In the genomic region with DNA sequence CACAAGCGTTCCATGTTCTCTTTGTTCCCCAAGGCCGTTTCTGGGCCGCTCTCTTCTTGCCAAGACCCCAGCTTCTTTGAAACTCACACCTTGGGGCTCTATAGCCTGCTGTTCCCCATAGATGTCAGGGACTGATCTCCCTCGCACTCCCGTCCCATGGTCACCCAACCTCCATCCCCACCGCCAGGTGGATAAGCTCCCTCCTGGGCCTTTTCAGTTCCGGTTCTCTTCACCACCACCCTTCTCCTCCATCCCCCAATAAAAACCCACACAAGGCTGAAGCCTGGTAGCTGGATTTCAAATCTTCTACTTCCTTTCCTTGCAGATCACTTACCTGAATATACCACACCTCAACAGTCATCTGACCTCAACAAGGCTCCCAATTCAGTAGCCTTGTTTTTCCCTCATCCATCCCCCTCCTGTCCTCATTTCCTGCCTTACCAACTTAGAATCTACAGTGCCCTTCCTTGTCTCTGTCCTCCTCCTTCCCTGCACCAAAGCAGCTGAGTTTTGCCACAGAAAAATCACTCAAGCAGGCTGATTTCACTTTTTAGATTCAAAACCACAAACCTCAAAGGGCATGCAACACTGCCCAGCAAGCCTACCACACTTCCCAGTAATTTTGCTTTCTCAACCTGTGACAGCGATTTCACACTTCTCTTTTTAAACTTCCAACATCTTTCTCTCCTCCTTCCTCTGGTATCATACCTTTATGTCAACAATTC, we compare ENCODE assay signal across 1 cellular context.
TF ChIP-seq lines count a peak whose summit lies in the region.

No MANE protein-coding gene starts in this region.

TF ChIP-seq in WTC11, 78 proteins besides CTCF, POLR2A, EP300 and RAD21:
- TF ChIP-seq, protein P1, sequence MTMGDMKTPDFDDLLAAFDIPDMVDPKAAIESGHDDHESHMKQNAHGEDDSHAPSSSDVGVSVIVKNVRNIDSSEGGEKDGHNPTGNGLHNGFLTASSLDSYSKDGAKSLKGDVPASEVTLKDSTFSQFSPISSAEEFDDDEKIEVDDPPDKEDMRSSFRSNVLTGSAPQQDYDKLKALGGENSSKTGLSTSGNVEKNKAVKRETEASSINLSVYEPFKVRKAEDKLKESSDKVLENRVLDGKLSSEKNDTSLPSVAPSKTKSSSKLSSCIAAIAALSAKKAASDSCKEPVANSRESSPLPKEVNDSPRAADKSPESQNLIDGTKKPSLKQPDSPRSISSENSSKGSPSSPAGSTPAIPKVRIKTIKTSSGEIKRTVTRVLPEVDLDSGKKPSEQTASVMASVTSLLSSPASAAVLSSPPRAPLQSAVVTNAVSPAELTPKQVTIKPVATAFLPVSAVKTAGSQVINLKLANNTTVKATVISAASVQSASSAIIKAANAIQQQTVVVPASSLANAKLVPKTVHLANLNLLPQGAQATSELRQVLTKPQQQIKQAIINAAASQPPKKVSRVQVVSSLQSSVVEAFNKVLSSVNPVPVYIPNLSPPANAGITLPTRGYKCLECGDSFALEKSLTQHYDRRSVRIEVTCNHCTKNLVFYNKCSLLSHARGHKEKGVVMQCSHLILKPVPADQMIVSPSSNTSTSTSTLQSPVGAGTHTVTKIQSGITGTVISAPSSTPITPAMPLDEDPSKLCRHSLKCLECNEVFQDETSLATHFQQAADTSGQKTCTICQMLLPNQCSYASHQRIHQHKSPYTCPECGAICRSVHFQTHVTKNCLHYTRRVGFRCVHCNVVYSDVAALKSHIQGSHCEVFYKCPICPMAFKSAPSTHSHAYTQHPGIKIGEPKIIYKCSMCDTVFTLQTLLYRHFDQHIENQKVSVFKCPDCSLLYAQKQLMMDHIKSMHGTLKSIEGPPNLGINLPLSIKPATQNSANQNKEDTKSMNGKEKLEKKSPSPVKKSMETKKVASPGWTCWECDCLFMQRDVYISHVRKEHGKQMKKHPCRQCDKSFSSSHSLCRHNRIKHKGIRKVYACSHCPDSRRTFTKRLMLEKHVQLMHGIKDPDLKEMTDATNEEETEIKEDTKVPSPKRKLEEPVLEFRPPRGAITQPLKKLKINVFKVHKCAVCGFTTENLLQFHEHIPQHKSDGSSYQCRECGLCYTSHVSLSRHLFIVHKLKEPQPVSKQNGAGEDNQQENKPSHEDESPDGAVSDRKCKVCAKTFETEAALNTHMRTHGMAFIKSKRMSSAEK (CRISPR knock-in tag; IDR thresholded peaks at IDR 0.05; ENCODE audit: borderline replicate concordance) = no peak
- TF ChIP-seq ZNF425 (CRISPR knock-in tag; conservative IDR thresholded peaks at IDR 0.05) (no peak), STAT6 (CRISPR knock-in tag; conservative IDR thresholded peaks at IDR 0.05; ENCODE audit: low read depth) (no peak), PRRX2 (CRISPR knock-in tag; IDR thresholded peaks at IDR 0.05) (no peak), JAZF1 (CRISPR knock-in tag; IDR thresholded peaks at IDR 0.05) (no peak), E2F1 (CRISPR knock-in tag; IDR thresholded peaks at IDR 0.05) (no peak), HMGXB4 (CRISPR knock-in tag; IDR thresholded peaks at IDR 0.05) (no peak), ZNF317 (CRISPR knock-in tag; IDR thresholded peaks at IDR 0.05; ENCODE audit: borderline replicate concordance, low read depth) (no peak), RELA (CRISPR knock-in tag; IDR thresholded peaks at IDR 0.05; ENCODE audit: borderline replicate concordance) (no peak), SMAD4 (CRISPR knock-in tag; IDR thresholded peaks at IDR 0.05) (no peak), NR2C2 (CRISPR knock-in tag; IDR thresholded peaks at IDR 0.05) (no peak), ZBTB21 (CRISPR knock-in tag; IDR thresholded peaks at IDR 0.05; ENCODE audit: borderline replicate concordance) (no peak), OVOL2 (CRISPR knock-in tag; IDR thresholded peaks at IDR 0.05; ENCODE audit: borderline replicate concordance) (no peak), ZNF121 (CRISPR knock-in tag; IDR thresholded peaks at IDR 0.05) (no peak), ZNF671 (CRISPR knock-in tag; IDR thresholded peaks at IDR 0.05) (no peak)
- TF ChIP-seq, protein P2, sequence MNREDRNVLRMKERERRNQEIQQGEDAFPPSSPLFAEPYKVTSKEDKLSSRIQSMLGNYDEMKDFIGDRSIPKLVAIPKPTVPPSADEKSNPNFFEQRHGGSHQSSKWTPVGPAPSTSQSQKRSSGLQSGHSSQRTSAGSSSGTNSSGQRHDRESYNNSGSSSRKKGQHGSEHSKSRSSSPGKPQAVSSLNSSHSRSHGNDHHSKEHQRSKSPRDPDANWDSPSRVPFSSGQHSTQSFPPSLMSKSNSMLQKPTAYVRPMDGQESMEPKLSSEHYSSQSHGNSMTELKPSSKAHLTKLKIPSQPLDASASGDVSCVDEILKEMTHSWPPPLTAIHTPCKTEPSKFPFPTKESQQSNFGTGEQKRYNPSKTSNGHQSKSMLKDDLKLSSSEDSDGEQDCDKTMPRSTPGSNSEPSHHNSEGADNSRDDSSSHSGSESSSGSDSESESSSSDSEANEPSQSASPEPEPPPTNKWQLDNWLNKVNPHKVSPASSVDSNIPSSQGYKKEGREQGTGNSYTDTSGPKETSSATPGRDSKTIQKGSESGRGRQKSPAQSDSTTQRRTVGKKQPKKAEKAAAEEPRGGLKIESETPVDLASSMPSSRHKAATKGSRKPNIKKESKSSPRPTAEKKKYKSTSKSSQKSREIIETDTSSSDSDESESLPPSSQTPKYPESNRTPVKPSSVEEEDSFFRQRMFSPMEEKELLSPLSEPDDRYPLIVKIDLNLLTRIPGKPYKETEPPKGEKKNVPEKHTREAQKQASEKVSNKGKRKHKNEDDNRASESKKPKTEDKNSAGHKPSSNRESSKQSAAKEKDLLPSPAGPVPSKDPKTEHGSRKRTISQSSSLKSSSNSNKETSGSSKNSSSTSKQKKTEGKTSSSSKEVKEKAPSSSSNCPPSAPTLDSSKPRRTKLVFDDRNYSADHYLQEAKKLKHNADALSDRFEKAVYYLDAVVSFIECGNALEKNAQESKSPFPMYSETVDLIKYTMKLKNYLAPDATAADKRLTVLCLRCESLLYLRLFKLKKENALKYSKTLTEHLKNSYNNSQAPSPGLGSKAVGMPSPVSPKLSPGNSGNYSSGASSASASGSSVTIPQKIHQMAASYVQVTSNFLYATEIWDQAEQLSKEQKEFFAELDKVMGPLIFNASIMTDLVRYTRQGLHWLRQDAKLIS (CRISPR knock-in tag; IDR thresholded peaks at IDR 0.05; ENCODE audit: borderline replicate concordance) = no peak
- TF ChIP-seq, protein P3, sequence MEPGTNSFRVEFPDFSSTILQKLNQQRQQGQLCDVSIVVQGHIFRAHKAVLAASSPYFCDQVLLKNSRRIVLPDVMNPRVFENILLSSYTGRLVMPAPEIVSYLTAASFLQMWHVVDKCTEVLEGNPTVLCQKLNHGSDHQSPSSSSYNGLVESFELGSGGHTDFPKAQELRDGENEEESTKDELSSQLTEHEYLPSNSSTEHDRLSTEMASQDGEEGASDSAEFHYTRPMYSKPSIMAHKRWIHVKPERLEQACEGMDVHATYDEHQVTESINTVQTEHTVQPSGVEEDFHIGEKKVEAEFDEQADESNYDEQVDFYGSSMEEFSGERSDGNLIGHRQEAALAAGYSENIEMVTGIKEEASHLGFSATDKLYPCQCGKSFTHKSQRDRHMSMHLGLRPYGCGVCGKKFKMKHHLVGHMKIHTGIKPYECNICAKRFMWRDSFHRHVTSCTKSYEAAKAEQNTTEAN (CRISPR knock-in tag; IDR thresholded peaks at IDR 0.05) = no peak
- TF ChIP-seq, protein P4, sequence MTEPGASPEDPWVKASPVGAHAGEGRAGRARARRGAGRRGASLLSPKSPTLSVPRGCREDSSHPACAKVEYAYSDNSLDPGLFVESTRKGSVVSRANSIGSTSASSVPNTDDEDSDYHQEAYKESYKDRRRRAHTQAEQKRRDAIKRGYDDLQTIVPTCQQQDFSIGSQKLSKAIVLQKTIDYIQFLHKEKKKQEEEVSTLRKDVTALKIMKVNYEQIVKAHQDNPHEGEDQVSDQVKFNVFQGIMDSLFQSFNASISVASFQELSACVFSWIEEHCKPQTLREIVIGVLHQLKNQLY (CRISPR knock-in tag; IDR thresholded peaks at IDR 0.05) = no peak
- TF ChIP-seq, protein P5, sequence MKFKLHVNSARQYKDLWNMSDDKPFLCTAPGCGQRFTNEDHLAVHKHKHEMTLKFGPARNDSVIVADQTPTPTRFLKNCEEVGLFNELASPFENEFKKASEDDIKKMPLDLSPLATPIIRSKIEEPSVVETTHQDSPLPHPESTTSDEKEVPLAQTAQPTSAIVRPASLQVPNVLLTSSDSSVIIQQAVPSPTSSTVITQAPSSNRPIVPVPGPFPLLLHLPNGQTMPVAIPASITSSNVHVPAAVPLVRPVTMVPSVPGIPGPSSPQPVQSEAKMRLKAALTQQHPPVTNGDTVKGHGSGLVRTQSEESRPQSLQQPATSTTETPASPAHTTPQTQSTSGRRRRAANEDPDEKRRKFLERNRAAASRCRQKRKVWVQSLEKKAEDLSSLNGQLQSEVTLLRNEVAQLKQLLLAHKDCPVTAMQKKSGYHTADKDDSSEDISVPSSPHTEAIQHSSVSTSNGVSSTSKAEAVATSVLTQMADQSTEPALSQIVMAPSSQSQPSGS (CRISPR knock-in tag; IDR thresholded peaks at IDR 0.05; ENCODE audit: borderline replicate concordance, low read depth) = no peak
- TF ChIP-seq, protein P6, sequence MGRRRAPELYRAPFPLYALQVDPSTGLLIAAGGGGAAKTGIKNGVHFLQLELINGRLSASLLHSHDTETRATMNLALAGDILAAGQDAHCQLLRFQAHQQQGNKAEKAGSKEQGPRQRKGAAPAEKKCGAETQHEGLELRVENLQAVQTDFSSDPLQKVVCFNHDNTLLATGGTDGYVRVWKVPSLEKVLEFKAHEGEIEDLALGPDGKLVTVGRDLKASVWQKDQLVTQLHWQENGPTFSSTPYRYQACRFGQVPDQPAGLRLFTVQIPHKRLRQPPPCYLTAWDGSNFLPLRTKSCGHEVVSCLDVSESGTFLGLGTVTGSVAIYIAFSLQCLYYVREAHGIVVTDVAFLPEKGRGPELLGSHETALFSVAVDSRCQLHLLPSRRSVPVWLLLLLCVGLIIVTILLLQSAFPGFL (CRISPR knock-in tag; IDR thresholded peaks at IDR 0.05; ENCODE audit: borderline replicate concordance) = no peak
